8 cellular contexts compared by ENCODE assay signal in the genomic region with DNA sequence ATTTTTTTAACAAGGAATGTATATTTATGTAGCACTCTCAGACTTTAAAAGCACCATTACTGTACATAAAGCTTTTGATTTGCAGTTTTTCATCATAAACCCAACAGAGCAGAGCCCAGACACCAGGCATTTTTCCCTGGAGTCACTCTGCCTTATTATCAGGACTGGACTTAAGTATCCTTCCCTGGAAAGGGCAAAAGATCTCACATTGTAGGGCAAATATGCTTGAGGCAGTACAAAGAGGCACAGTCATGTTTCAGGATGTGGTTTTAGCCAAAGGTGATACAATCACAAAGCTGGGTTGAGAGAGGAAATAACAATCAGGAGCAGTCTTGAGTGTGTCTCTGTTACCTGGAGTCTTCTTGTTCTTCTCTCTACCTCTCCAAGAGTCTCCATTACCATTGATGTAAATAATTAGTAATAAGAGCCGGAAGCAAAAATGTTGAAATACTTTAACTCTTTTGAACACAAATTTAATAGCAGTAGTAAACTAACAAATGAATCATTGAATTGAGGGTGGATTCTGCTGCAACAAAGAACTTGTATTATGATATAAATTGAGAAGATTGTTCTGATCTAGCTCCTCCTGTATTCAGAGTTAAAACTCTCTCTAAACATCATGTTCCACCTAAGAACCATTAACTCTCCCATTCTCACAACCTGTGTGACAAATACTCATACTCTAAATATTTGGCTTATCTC.
A peak's percentile ranks its signal among the peaks of the same experiment; 100 is the strongest.
DNase-seq lines count a peak whose midpoint lies in the region.

No MANE protein-coding gene starts in this region.

- H3K27me3 Mint-ChIP-seq in activated T-helper 1 cell treated with anti-CD3 and anti-CD28 coated beads, Interleukin-12 subunit alpha, Interleukin-12 subunit beta, Interleukin-2, Interleukin-4 antibody, amounts not matched to agents 30 ng/mL and 10 ng/mL and 1 ng/mL, durations not matched to agents 14 hours and 24 hours and 36 hours (ENCODE audit: insufficient read depth): peaks cover 2% of the 10 kb centered on the region

- H3K4me1 Mint-ChIP-seq in activated T-helper 1 cell treated with anti-CD3 and anti-CD28 coated beads, Interleukin-12 subunit alpha, Interleukin-12 subunit beta, Interleukin-2, Interleukin-4 antibody, amounts not matched to agents 30 ng/mL and 10 ng/mL and 1 ng/mL, durations not matched to agents 14 hours and 24 hours and 36 hours (ENCODE audit: low read depth): peaks cover 74% of the 10 kb centered on the region

- H3K4me3 Mint-ChIP-seq in activated T-helper 1 cell treated with anti-CD3 and anti-CD28 coated beads, Interleukin-12 subunit alpha, Interleukin-12 subunit beta, Interleukin-2, Interleukin-4 antibody, amounts not matched to agents 30 ng/mL and 10 ng/mL and 1 ng/mL, durations not matched to agents 14 hours and 24 hours and 36 hours: peak overlapping the region; percentile 70

- H3K36me3 Mint-ChIP-seq in activated T-helper 1 cell treated with anti-CD3 and anti-CD28 coated beads, Interleukin-12 subunit alpha, Interleukin-12 subunit beta, Interleukin-2, Interleukin-4 antibody, amounts not matched to agents 30 ng/mL and 10 ng/mL and 1 ng/mL, durations not matched to agents 14 hours and 24 hours and 36 hours (ENCODE audit: low read depth): peaks cover 13% of the 10 kb centered on the region

- H3K9me3 Mint-ChIP-seq in activated T-helper 1 cell treated with anti-CD3 and anti-CD28 coated beads, Interleukin-12 subunit alpha, Interleukin-12 subunit beta, Interleukin-2, Interleukin-4 antibody, amounts not matched to agents 30 ng/mL and 10 ng/mL and 1 ng/mL, durations not matched to agents 14 hours and 24 hours and 36 hours: no peaks in the 10 kb centered on the region

- intact Hi-C loops in activated T-helper 1 cell treated with anti-CD3 and anti-CD28 coated beads, Interleukin-12 subunit alpha, Interleukin-12 subunit beta, Interleukin-2, Interleukin-4 antibody, amounts not matched to agents 30 ng/mL and 10 ng/mL and 1 ng/mL, durations not matched to agents 14 hours and 24 hours and 36 hours (cut with micrococcal nuclease): loop anchor here (2.0 to 10.0 kb wide), 2 partner anchors 109 to 193 kb away; partner anchors contain the start of gene USP16

- H3K27ac Mint-ChIP-seq in activated T-helper 1 cell treated with anti-CD3 and anti-CD28 coated beads, Interleukin-12 subunit alpha, Interleukin-12 subunit beta, Interleukin-2, Interleukin-4 antibody, amounts not matched to agents 30 ng/mL and 10 ng/mL and 1 ng/mL, durations not matched to agents 14 hours and 24 hours and 36 hours: peak overlapping the region; percentile 88

- DNase-seq in Daoy (ENCODE audit: low read depth) (peak; percentile 8), HPDE6-E6E7 (ENCODE audit: extremely low spot score) (peak; percentile 15), kidney tubule cell (ENCODE audit: low spot score) (peak; percentile 87), NCI-H345 treated with DMSO at 0.1 percent for 48 hours (lab: John Stamatoyannopoulos, UW; ENCODE audit: unreplicated experiment) (no peak), T-helper 9 cell (no peak), RPMI8226 (no peak), SHP77 treated with DMSO at 0.1 percent for 48 hours (lab: John Stamatoyannopoulos, UW) (no peak)
- DNase-seq in activated T-helper 1 cell treated with anti-CD3 and anti-CD28 coated beads, Interleukin-12 subunit alpha, Interleukin-12 subunit beta, Interleukin-2, Interleukin-4 antibody, amounts not matched to agents 30 ng/mL and 10 ng/mL and 1 ng/mL, durations not matched to agents 14 hours and 24 hours and 36 hours (ENCODE audit: low spot score): peak; percentile 33

Comparison
In these comparisons a context has a peak if more than half of its experiments do, and no peak if none do; other contexts are left out.
1. DNase-seq: peak in Daoy (single experiment), HPDE6-E6E7 (single experiment), activated T-helper 1 cell treated with anti-CD3 and anti-CD28 coated beads, Interleukin-12 subunit alpha, Interleukin-12 subunit beta, Interleukin-2, Interleukin-4 antibody, amounts not matched to agents 30 ng/mL and 10 ng/mL and 1 ng/mL, durations not matched to agents 14 hours and 24 hours and 36 hours (single experiment) and kidney tubule cell (single experiment); none in NCI-H345 treated with DMSO at 0.1 percent for 48 hours (single experiment), T-helper 9 cell (single experiment), RPMI8226 (single experiment) and SHP77 treated with DMSO at 0.1 percent for 48 hours (single experiment).